1 cellular context compared by ENCODE assay signal in the genomic region with DNA sequence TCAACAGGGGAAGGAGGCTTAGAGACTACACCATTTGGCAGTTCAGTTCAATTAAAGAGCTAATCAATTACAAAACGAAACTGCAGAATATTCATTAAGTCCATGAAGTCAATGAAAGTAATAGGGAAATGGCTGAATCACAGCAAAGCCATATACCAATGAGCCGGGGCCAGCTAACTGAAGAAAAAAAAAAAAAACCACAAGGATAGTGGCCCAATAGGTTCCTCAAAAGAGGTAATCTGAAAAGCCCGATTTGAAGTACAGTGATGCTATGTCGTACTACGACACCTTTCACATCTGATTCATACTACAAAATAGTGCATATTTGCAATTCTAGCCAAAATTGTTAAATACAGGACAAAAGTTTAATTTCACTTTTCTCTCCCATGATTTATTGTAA.
TF ChIP-seq lines count a peak whose summit lies in the region.

No MANE protein-coding gene starts in this region.

TF ChIP-seq in SK-N-SH, 30 proteins besides CTCF, POLR2A, EP300 and RAD21 (continued from another document):
- TF ChIP-seq, protein P1, sequence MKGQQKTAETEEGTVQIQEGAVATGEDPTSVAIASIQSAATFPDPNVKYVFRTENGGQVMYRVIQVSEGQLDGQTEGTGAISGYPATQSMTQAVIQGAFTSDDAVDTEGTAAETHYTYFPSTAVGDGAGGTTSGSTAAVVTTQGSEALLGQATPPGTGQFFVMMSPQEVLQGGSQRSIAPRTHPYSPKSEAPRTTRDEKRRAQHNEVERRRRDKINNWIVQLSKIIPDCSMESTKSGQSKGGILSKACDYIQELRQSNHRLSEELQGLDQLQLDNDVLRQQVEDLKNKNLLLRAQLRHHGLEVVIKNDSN (IDR thresholded peaks at IDR 0.05; ENCODE audit: borderline replicate concordance, low read depth), result no peak
- TF ChIP-seq SMC3 (IDR thresholded peaks at IDR 0.05; ENCODE audit: low read depth, low read length) (no peak), RFX5 (IDR thresholded peaks at IDR 0.05; ENCODE audit: low read length) (no peak)
TF ChIP-seq in SK-N-SH: peak in this region for 0.
